23 cellular contexts compared by ENCODE assay signal in the genomic region with DNA sequence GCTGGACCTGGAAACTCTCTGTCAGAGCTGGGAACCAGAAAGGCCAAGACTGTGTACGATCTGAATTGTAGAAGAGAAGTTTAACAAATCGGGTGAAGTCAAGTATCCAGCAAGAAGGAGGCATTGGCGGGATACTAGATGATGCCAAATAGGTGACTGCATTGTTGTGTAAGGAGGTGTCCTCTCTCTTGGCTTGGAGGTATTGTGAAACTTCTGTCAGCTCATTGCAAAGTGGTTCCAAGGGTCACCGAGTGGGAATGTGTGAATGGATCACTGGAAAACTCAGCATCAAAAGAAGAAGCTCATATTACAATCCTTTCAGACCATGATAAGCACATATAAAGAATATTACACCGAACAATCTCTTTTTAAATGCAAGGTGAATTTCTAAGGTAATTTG. TPM values are rescaled to one million over a fixed set of nuclear protein-coding genes. Genes with fewer than 3 reads are reported as not detected.
A peak's percentile ranks its signal among the peaks of the same experiment; 100 is the strongest.
DNase-seq lines count a peak whose midpoint lies in the region; ATAC-seq and TF ChIP-seq lines count a peak whose summit lies in the region.
"Had no signal": no experiment of that assay in that cellular context is flagged by ENCODE, and none has a peak within 500 bp of the region (broad histone marks: within the 10 kb centered on the region; RNA-seq: fewer than 3 reads in every experiment).

No MANE protein-coding gene starts in this region.

- no peaks in the 10 kb centered on the region for H3K27me3 ChIP-seq in gastroesophageal sphincter
- H3K27me3 ChIP-seq: heart left ventricle, suprapubic skin had no signal

- H3K4me3 ChIP-seq in gastroesophageal sphincter: no peak overlapping the region
- H3K4me3 ChIP-seq: GM23248, heart left ventricle, suprapubic skin had no signal

- peaks cover 18% of the 10 kb centered on the region for H3K4me1 Mint-ChIP-seq in neural crest cell
- H3K4me1 Mint-ChIP-seq: CD4-positive, alpha-beta memory T cell; naive thymus-derived CD4-positive, alpha-beta T cell; stimulated activated effector memory CD8-positive, alpha-beta T cell treated with anti-CD3 and anti-CD28 coated beads, Interleukin-12 subunit alpha, Interleukin-12 subunit beta, amount 100 ng/mL, for 72 hours had no signal

- peak; percentile 62 for ATAC-seq in gastroesophageal sphincter
- ATAC-seq: heart left ventricle; left colon; naive thymus-derived CD4-positive, alpha-beta T cell; stimulated activated effector memory CD8-positive, alpha-beta T cell treated with anti-CD3 and anti-CD28 coated beads, Interleukin-12 subunit alpha, Interleukin-12 subunit beta, amount 100 ng/mL, for 72 hours had no signal

- no peak overlapping the region for H3K4me3 Mint-ChIP-seq in neural crest cell
- H3K4me3 Mint-ChIP-seq: CD4-positive, alpha-beta memory T cell; HFFc6; naive thymus-derived CD4-positive, alpha-beta T cell; stimulated activated effector memory CD8-positive, alpha-beta T cell treated with anti-CD3 and anti-CD28 coated beads, Interleukin-12 subunit alpha, Interleukin-12 subunit beta, amount 100 ng/mL, for 72 hours; T-helper 1 cell treated with Interleukin-12 subunit alpha and Interleukin-12 subunit beta and Interleukin-4 antibody, amounts not matched to agents 30 μg/mL and 1 μg/mL, for 36 hours had no signal

- no peaks in the 10 kb centered on the region for H3K36me3 Mint-ChIP-seq in neural crest cell (ENCODE audit: low read depth)
- H3K36me3 Mint-ChIP-seq: CD4-positive, alpha-beta memory T cell; naive thymus-derived CD4-positive, alpha-beta T cell; stimulated activated effector memory CD8-positive, alpha-beta T cell treated with anti-CD3 and anti-CD28 coated beads, Interleukin-12 subunit alpha, Interleukin-12 subunit beta, amount 100 ng/mL, for 72 hours had no signal

- DNase-seq in DMS53 (lab: John Stamatoyannopoulos, UW) (peak; percentile 12), DMS53 treated with DMSO at 0.1 percent for 48 hours (lab: John Stamatoyannopoulos, UW; ENCODE audit: unreplicated experiment) (no peak), RWPE1 (ENCODE audit: low spot score) (peak; percentile 4), neural crest cell (ENCODE audit: low read depth, low spot score) (no peak), NCI-H146 (lab: John Stamatoyannopoulos, UW) (no peak), activated gamma-delta T cell treated with Interleukin-2 at 50 U/mL for 16 hours (no peak)
- no peak for DNase-seq in effector CD4-positive, alpha-beta T cell
- DNase-seq: activated naive CD4-positive, alpha-beta T cell; AML-193; CD4-positive, alpha-beta memory T cell; cortex of kidney; DMS 273 treated with DMSO at 0.1 percent for 48 hours; GM23248; heart left ventricle; HFFc6; left colon; naive thymus-derived CD4-positive, alpha-beta T cell; NCI-H446 treated with DMSO at 0.1 percent for 48 hours had no signal

- peak overlapping the region; percentile 29 for H3K27ac Mint-ChIP-seq in neural crest cell (ENCODE audit: unreplicated experiment)
- H3K27ac Mint-ChIP-seq: CD4-positive, alpha-beta memory T cell; HFFc6; naive thymus-derived CD4-positive, alpha-beta T cell; stimulated activated effector memory CD8-positive, alpha-beta T cell treated with anti-CD3 and anti-CD28 coated beads, Interleukin-12 subunit alpha, Interleukin-12 subunit beta, amount 100 ng/mL, for 72 hours; T-helper 1 cell treated with Interleukin-12 subunit alpha and Interleukin-12 subunit beta and Interleukin-4 antibody, amounts not matched to agents 30 μg/mL and 1 μg/mL, for 36 hours had no signal

- H3K27ac ChIP-seq in RWPE1: no peak overlapping the region
- no peak overlapping the region for H3K27ac ChIP-seq in gastroesophageal sphincter
- H3K27ac ChIP-seq: 22Rv1, GM23248, heart left ventricle, suprapubic skin had no signal

- H3K9me3 Mint-ChIP-seq in neural crest cell: peaks cover 2% of the 10 kb centered on the region
- H3K9me3 Mint-ChIP-seq: HFFc6; T-helper 1 cell treated with Interleukin-12 subunit alpha and Interleukin-12 subunit beta and Interleukin-4 antibody, amounts not matched to agents 30 μg/mL and 1 μg/mL, for 36 hours had no signal

- POLR2A ChIA-PET in RWPE1 (lab: Yijun Ruan, JAX; ENCODE audit: low non-redundant PET): no interaction called here

- H3K27me3 Mint-ChIP-seq in neural crest cell (ENCODE audit: low read depth): no peaks in the 10 kb centered on the region
- H3K27me3 Mint-ChIP-seq: CD4-positive, alpha-beta memory T cell; naive thymus-derived CD4-positive, alpha-beta T cell had no signal

- H3K4me1 ChIP-seq in gastroesophageal sphincter: peaks cover 0 to 3% (median 3%) of the 10 kb centered on the region in 3 donors

- no peak for TF ChIP-seq CTCF in RWPE1 (conservative IDR thresholded peaks at IDR 0.05; ENCODE audit: low read depth)
- TF ChIP-seq CTCF in gastroesophageal sphincter (IDR thresholded peaks at IDR 0.05): no peak
- no peak for TF ChIP-seq CTCF in neural crest cell (conservative IDR thresholded peaks at IDR 0.05)

- no peaks in the 10 kb centered on the region for H3K36me3 ChIP-seq in gastroesophageal sphincter
- H3K36me3 ChIP-seq: heart left ventricle, suprapubic skin had no signal

- no peak for TF ChIP-seq EP300 in gastroesophageal sphincter (IDR thresholded peaks at IDR 0.05)

- CTCF ChIA-PET in RWPE1 (lab: Yijun Ruan, JAX): interaction anchor here (0.7 kb wide), 1 partner anchor 89 kb away, joined by 4 read pairs; no protein-coding TSS in a partner anchor

- WGBS in gastroesophageal sphincter (ENCODE audit: low coverage in 1 of 2), 2 donors: 81 to 83% methylated on average over 3 to 5 of the region's 5 CpGs

- no peaks in the 10 kb centered on the region for H3K9me3 ChIP-seq in gastroesophageal sphincter
- H3K9me3 ChIP-seq: heart left ventricle, suprapubic skin had no signal

- no peak for TF ChIP-seq POLR2A in gastroesophageal sphincter (IDR thresholded peaks at IDR 0.05)

RNA-seq across cellular contexts. Expression of a gene that starts 11.7 kb away (rescaled TPM):
- total RNA-seq in gastroesophageal sphincter: 10 to 100 TPM in 1 of 4 donors, 1 to 10 TPM in 3; 4.6 to 10.7 (median 6.6) TPM
- total RNA-seq in neural crest cell: 4.7 and 5.0 TPM in 2 replicates
- total RNA-seq: CD4-positive, alpha-beta memory T cell; naive thymus-derived CD4-positive, alpha-beta T cell had no signal

Comparison
In these comparisons a context has a peak if more than half of its experiments do, and no peak if none do; other contexts are left out.
1. DNase-seq: peak in DMS53 (single experiment) and RWPE1 (single experiment); none in DMS53 treated with DMSO at 0.1 percent for 48 hours (single experiment), neural crest cell (single experiment), NCI-H146 (single experiment), effector CD4-positive, alpha-beta T cell (single experiment) and activated gamma-delta T cell treated with Interleukin-2 at 50 U/mL for 16 hours (single experiment).